In the genomic region with DNA sequence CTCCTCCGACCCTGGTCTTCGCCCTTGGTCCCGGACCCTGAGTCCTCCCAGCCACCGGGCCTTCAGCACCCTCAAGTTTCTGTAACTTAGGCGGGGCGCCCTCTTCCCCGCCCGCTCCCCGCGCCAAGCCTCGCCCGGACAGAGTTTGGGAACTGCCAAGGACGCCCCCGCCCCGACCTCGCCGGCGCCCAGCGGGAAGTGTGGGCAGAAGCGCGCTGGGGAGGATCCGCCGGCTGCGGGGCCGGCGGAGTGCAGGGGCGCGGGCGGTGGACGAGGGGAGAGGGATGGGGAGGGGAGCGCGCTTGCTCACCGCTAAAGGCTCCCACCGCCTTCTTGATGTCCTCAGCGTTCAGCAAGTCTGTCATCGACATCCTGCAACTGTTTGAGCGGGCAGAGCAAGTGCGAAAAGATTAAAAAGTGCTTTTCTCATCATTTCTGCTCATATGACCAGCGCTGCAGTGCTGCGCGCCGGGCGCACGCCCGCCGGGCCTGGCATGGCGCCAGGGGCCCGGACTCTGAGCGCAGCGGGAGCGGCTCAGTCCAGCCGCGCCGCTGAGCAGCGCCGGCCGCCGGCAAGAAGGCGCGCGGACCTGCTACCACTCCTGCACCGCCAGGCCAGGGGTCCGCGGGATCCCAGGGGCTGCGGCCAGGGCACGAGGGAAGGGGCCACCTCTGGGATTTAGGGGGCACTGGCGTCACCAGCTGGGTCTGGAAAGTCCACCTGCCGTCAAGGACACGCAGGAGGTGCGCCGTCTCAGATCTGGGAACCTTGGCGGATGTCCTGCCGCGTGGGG, we compare ENCODE assay signal across 8 cellular contexts. TPM values are rescaled to one million over a fixed set of nuclear protein-coding genes. Genes with fewer than 3 reads are reported as not detected.
A peak's percentile ranks its signal among the peaks of the same experiment; 100 is the strongest.
DNase-seq lines count a peak whose midpoint lies in the region; ATAC-seq and TF ChIP-seq lines count a peak whose summit lies in the region.

Gene PVALB (minus strand): TSS at position 401 of the 794 bp plus-strand sequence. CDS start 30 bp downstream, at position 371.

- H3K27ac ChIP-seq in endodermal cell (ENCODE audit: low read depth, low read length) (no peak within 1 kb of the TSS), foreskin keratinocyte (no peak within 1 kb of the TSS)

- H3K4me1 ChIP-seq in endodermal cell (ENCODE audit: control insufficient read depth, insufficient read depth, low read length) (no peaks in the 10 kb centered on the region), foreskin keratinocyte (no peaks in the 10 kb centered on the region)

- H3K27ac Mint-ChIP-seq in endodermal cell = no peak within 1 kb of the TSS
- peak within 1 kb of the TSS in 1 of 10 donors; percentile 67 for H3K27ac Mint-ChIP-seq in naive thymus-derived CD8-positive, alpha-beta T cell
- H3K27ac Mint-ChIP-seq in T-helper 2 cell treated with Interferon-gamma antibody and Interleukin-4, amounts not matched to agents 5 μg/mL and 100 μg/mL, for 36 hours = no peak within 1 kb of the TSS

- H3K27me3 Mint-ChIP-seq in endodermal cell (ENCODE audit: insufficient read depth) = peaks cover 79% of the 10 kb centered on the region
- peaks cover 28 to 80% (median 59%) of the 10 kb centered on the region in 5 donors for H3K27me3 Mint-ChIP-seq in naive thymus-derived CD8-positive, alpha-beta T cell
- H3K27me3 Mint-ChIP-seq in T-helper 2 cell treated with Interferon-gamma antibody and Interleukin-4, amounts not matched to agents 5 μg/mL and 100 μg/mL, for 36 hours (ENCODE audit: low read depth) = peaks cover 74% of the 10 kb centered on the region

- peak within 1 kb of the TSS; percentile 70 for H3K4me3 ChIP-seq in endodermal cell (ENCODE audit: low read length)

- ATAC-seq in naive thymus-derived CD8-positive, alpha-beta T cell = peak; percentile 39 to 54
- ATAC-seq in foreskin keratinocyte = no peak
- no peak for ATAC-seq in HG03280 (IDR thresholded peaks at IDR 0.05; ENCODE audit: unreplicated experiment)

- H3K4me1 Mint-ChIP-seq in endodermal cell = peaks cover 4% of the 10 kb centered on the region
- H3K4me1 Mint-ChIP-seq in naive thymus-derived CD8-positive, alpha-beta T cell = peaks cover 2 to 17% (median 12%) of the 10 kb centered on the region in 4 donors
- peaks cover 1% of the 10 kb centered on the region for H3K4me1 Mint-ChIP-seq in T-helper 2 cell treated with Interferon-gamma antibody and Interleukin-4, amounts not matched to agents 5 μg/mL and 100 μg/mL, for 36 hours (ENCODE audit: low read depth)

- no peaks in the 10 kb centered on the region for H3K36me3 ChIP-seq in endodermal cell (ENCODE audit: control insufficient read depth, insufficient read depth, low read length)

- peak within 1 kb of the TSS; percentile 53 for H3K4me3 Mint-ChIP-seq in endodermal cell
- peak within 1 kb of the TSS in 8 of 10 donors; percentile 38 to 68 (median 57) for H3K4me3 Mint-ChIP-seq in naive thymus-derived CD8-positive, alpha-beta T cell
- H3K4me3 Mint-ChIP-seq in T-helper 2 cell treated with Interferon-gamma antibody and Interleukin-4, amounts not matched to agents 5 μg/mL and 100 μg/mL, for 36 hours = no peak within 1 kb of the TSS

- POLR2A ChIA-PET in naive thymus-derived CD8-positive, alpha-beta T cell (lab: Charles Lee) = interaction anchor here (0.6 kb wide), 1 partner anchor 413 kb away, joined by 4 read pairs; no protein-coding TSS in a partner anchor

- H3K9me3 Mint-ChIP-seq in endodermal cell = no peaks in the 10 kb centered on the region
- no peaks in the 10 kb centered on the region for H3K9me3 Mint-ChIP-seq in naive thymus-derived CD8-positive, alpha-beta T cell
- H3K9me3 Mint-ChIP-seq in T-helper 2 cell treated with Interferon-gamma antibody and Interleukin-4, amounts not matched to agents 5 μg/mL and 100 μg/mL, for 36 hours = no peaks in the 10 kb centered on the region

- 1 to 4% methylated on average over 16 to 74 of the region's 74 CpGs for WGBS in endodermal cell (ENCODE audit: insufficient coverage in 1 of 2, insufficient read length in 1 of 2), 2 experiments

- TF ChIP-seq CTCF in endodermal cell (conservative IDR thresholded peaks at IDR 0.05) = no peak
- TF ChIP-seq CTCF in foreskin keratinocyte (conservative IDR thresholded peaks at IDR 0.05) = no peak

- peaks cover 78% of the 10 kb centered on the region for H3K27me3 ChIP-seq in endodermal cell (ENCODE audit: control insufficient read depth, insufficient read depth, low read length, poor library complexity, severe bottlenecking)
- peaks cover 85% of the 10 kb centered on the region for H3K27me3 ChIP-seq in foreskin keratinocyte

- DNase-seq in CD1c-positive myeloid dendritic cell (ENCODE audit: extremely low spot score) = peak; percentile 72
- DNase-seq in NCI-H1105 treated with DMSO at 0.1 percent for 48 hours (lab: John Stamatoyannopoulos, UW) = peak; percentile 39
- peak; percentile 79 for DNase-seq in endodermal cell
- DNase-seq in naive thymus-derived CD8-positive, alpha-beta T cell = no peak
- DNase-seq in foreskin keratinocyte = no peak
- no peak for DNase-seq in germinal center (ENCODE audit: low spot score)
- DNase-seq in T-helper 2 cell treated with Interferon-gamma antibody and Interleukin-4, amounts not matched to agents 5 μg/mL and 100 μg/mL, for 36 hours (ENCODE audit: low spot score) = no peak

- no peak within 1 kb of the TSS for H3K9ac ChIP-seq in endodermal cell (ENCODE audit: extremely low read depth, low read length, poor library complexity, severe bottlenecking)

- H3K9me3 ChIP-seq in endodermal cell (ENCODE audit: control insufficient read depth, low read length) = no peaks in the 10 kb centered on the region

- H3K36me3 Mint-ChIP-seq in endodermal cell (ENCODE audit: low read depth) = no peaks in the 10 kb centered on the region
- H3K36me3 Mint-ChIP-seq in naive thymus-derived CD8-positive, alpha-beta T cell = no peaks in the 10 kb centered on the region
- peaks cover 1% of the 10 kb centered on the region for H3K36me3 Mint-ChIP-seq in T-helper 2 cell treated with Interferon-gamma antibody and Interleukin-4, amounts not matched to agents 5 μg/mL and 100 μg/mL, for 36 hours (ENCODE audit: low read depth)

RNA-seq across cellular contexts. Expression of gene PVALB, which starts in this region (rescaled TPM):
- not detected for total RNA-seq in endodermal cell
- 1.1 TPM for polyA plus RNA-seq in endodermal cell (2013, experiment 1 of 2)
- 0.58 TPM for polyA plus RNA-seq in endodermal cell (2013, experiment 2 of 2)
- total RNA-seq in naive thymus-derived CD8-positive, alpha-beta T cell = not detected
- not detected for polyA plus RNA-seq in naive thymus-derived CD8-positive, alpha-beta T cell
- not detected in 2 replicates for total RNA-seq in foreskin keratinocyte
- not detected in 2 replicates for polyA plus RNA-seq in foreskin keratinocyte

Comparison
In these comparisons a context has a peak if more than half of its experiments do, and no peak if none do; other contexts are left out.
1. Peak in ATAC-seq in naive thymus-derived CD8-positive, alpha-beta T cell; RNA of the gene not detected or under 1 TPM.
2. DNase-seq: peak in CD1c-positive myeloid dendritic cell (single experiment), NCI-H1105 treated with DMSO at 0.1 percent for 48 hours (single experiment) and endodermal cell (single experiment); none in naive thymus-derived CD8-positive, alpha-beta T cell (0 of 10), foreskin keratinocyte (0 of 2), germinal center (single experiment) and T-helper 2 cell treated with Interferon-gamma antibody and Interleukin-4, amounts not matched to agents 5 μg/mL and 100 μg/mL, for 36 hours (single experiment).